1 cellular context compared by ENCODE assay signal in genomic region chr6:20400476-20401402, GRCh38.
TF ChIP-seq lines count a peak whose summit lies in the region.

No MANE protein-coding gene starts in this region.

TF ChIP-seq in HEK293, 187 proteins besides CTCF, POLR2A, EP300 and RAD21 (continued from another document and continues in another):
- TF ChIP-seq ZNF692 (tag by site-specific recombination; IDR thresholded peaks at IDR 0.05): no peak
- TF ChIP-seq ZNF654 (tag by site-specific recombination; IDR thresholded peaks at IDR 0.05; ENCODE audit: low read depth): 0 out of 2 replicates have a peak, but pooled peaks have one; percentile 15
- TF ChIP-seq ZNF529 (tag by site-specific recombination; IDR thresholded peaks at IDR 0.05; ENCODE audit: insufficient replicate concordance): no peak
- TF ChIP-seq KLF16 (tag by site-specific recombination; IDR thresholded peaks at IDR 0.05): no peak
- no peak for TF ChIP-seq ZNF184 (tag by site-specific recombination; IDR thresholded peaks at IDR 0.05)
- no peak for TF ChIP-seq KLF1 (tag by site-specific recombination; IDR thresholded peaks at IDR 0.05)
- no peak for TF ChIP-seq TSHZ1 (tag by site-specific recombination; IDR thresholded peaks at IDR 0.05; ENCODE audit: borderline replicate concordance)
- no peak; the same call in 1 of the 2 replicates for TF ChIP-seq FEZF1 (tag by site-specific recombination; IDR thresholded peaks at IDR 0.05)
- TF ChIP-seq ZNF138 (tag by site-specific recombination; IDR thresholded peaks at IDR 0.05; ENCODE audit: borderline replicate concordance): no peak
- no peak for TF ChIP-seq ZNF677 (tag by site-specific recombination; IDR thresholded peaks at IDR 0.05)
- TF ChIP-seq ZNF513 (tag by site-specific recombination; IDR thresholded peaks at IDR 0.05): no peak
- no peak for TF ChIP-seq ZNF248 (tag by site-specific recombination; IDR thresholded peaks at IDR 0.05)
- peak; percentile 42; the same call in 1 of the 2 replicates for TF ChIP-seq SP7 (tag by site-specific recombination; IDR thresholded peaks at IDR 0.05)
- no peak for TF ChIP-seq ZNF404 (tag by site-specific recombination; IDR thresholded peaks at IDR 0.05)
- no peak for TF ChIP-seq ZNF350 (tag by site-specific recombination; IDR thresholded peaks at IDR 0.05)
- TF ChIP-seq ZNF704 (tag by site-specific recombination; IDR thresholded peaks at IDR 0.05): peak; percentile 85; the same call in 1 of the 2 replicates
- peak; percentile 64 for TF ChIP-seq ZEB2 (tag by site-specific recombination; IDR thresholded peaks at IDR 0.05)
- no peak for TF ChIP-seq ZNF214 (tag by site-specific recombination; IDR thresholded peaks at IDR 0.05; ENCODE audit: borderline replicate concordance)
- TF ChIP-seq ZNF292 (tag by site-specific recombination; IDR thresholded peaks at IDR 0.05; ENCODE audit: borderline replicate concordance, low read depth): no peak
- TF ChIP-seq ZBTB10 (tag by site-specific recombination; IDR thresholded peaks at IDR 0.05): 0 out of 2 replicates have a peak, but pooled peaks have one; percentile 48
- no peak for TF ChIP-seq ZNF146 (tag by site-specific recombination; IDR thresholded peaks at IDR 0.05)
- TF ChIP-seq ZNF768 (tag by site-specific recombination; IDR thresholded peaks at IDR 0.05): no peak
- TF ChIP-seq ZNF324 (tag by site-specific recombination; IDR thresholded peaks at IDR 0.05): no peak
- no peak for TF ChIP-seq ZNF416 (tag by site-specific recombination; IDR thresholded peaks at IDR 0.05)
- TF ChIP-seq HOXD13 (CRISPR knock-in tag; IDR thresholded peaks at IDR 0.05; ENCODE audit: borderline replicate concordance): no peak
- TF ChIP-seq BCL11A (tag by site-specific recombination; IDR thresholded peaks at IDR 0.05; ENCODE audit: low read depth): 0 out of 2 replicates have a peak, but pooled peaks have one; percentile 19
- no peak for TF ChIP-seq ZNF837 (tag by site-specific recombination; IDR thresholded peaks at IDR 0.05)
- no peak for TF ChIP-seq ZNF266 (tag by site-specific recombination; IDR thresholded peaks at IDR 0.05; ENCODE audit: low read depth)
- TF ChIP-seq ZNF560 (tag by site-specific recombination; IDR thresholded peaks at IDR 0.05; ENCODE audit: borderline replicate concordance): no peak
- peak; percentile 29; the same call in 1 of the 2 replicates for TF ChIP-seq GLIS1 (tag by site-specific recombination; IDR thresholded peaks at IDR 0.05)
- no peak for TF ChIP-seq ZNF426 (tag by site-specific recombination; IDR thresholded peaks at IDR 0.05)
- TF ChIP-seq ZNF26 (tag by site-specific recombination; IDR thresholded peaks at IDR 0.05): no peak
- no peak for TF ChIP-seq ZNF19 (tag by site-specific recombination; IDR thresholded peaks at IDR 0.05; ENCODE audit: low read depth)
- TF ChIP-seq ZNF2 (tag by site-specific recombination; IDR thresholded peaks at IDR 0.05): peak; percentile 62; the same call in 1 of the 2 replicates
- no peak for TF ChIP-seq KLF9 (tag by site-specific recombination; IDR thresholded peaks at IDR 0.05; ENCODE audit: low read depth)
- TF ChIP-seq GLI4 (tag by site-specific recombination; IDR thresholded peaks at IDR 0.05): no peak
- no peak for TF ChIP-seq ZFP69B (tag by site-specific recombination; IDR thresholded peaks at IDR 0.05)
- TF ChIP-seq ZNF580 (tag by site-specific recombination; IDR thresholded peaks at IDR 0.05): no peak
- TF ChIP-seq ZNF223 (tag by site-specific recombination; IDR thresholded peaks at IDR 0.05): no peak
- TF ChIP-seq ZSCAN16 (tag by site-specific recombination; IDR thresholded peaks at IDR 0.05): no peak
- TF ChIP-seq ZNF549 (tag by site-specific recombination; IDR thresholded peaks at IDR 0.05): no peak
- no peak for TF ChIP-seq ZNF354C (tag by site-specific recombination; IDR thresholded peaks at IDR 0.05; ENCODE audit: borderline replicate concordance, low read depth)
- TF ChIP-seq ZNF843 (tag by site-specific recombination; IDR thresholded peaks at IDR 0.05): 0 out of 2 replicates have a peak, but pooled peaks have one; percentile 36
- TF ChIP-seq ZNF639 (tag by site-specific recombination; IDR thresholded peaks at IDR 0.05): no peak; the same call in 1 of the 2 replicates
- peak; percentile 61 for TF ChIP-seq PATZ1 (tag by site-specific recombination; IDR thresholded peaks at IDR 0.05)
- TF ChIP-seq PRDM6 (tag by site-specific recombination; IDR thresholded peaks at IDR 0.05): no peak
- no peak for TF ChIP-seq ZNF791 (tag by site-specific recombination; IDR thresholded peaks at IDR 0.05)
